28 cellular contexts compared by ENCODE assay signal in the genomic region with DNA sequence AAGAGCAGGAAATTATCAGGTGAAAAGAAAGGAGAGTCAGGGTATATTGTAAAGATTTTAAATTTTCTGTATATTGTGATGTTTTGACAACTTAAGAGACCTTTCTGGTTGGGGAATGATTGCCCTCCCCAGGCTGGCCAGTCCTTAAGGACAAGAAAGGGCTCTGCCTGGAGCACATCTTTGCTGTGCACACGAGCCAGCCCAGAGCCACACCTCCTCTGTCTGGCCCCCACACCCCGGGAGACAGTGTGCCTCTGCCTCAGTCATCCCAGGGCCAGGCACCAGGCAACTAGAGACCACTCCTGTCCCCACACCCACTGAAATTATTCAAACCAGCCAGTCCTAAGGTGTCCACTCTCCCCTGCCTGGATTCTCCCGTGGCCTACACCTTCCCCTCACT.
"Had no signal": no experiment of that assay in that cellular context is flagged by ENCODE, and none has a peak within 500 bp of the region (broad histone marks: within the 10 kb centered on the region; RNA-seq: fewer than 3 reads in every experiment).

No MANE protein-coding gene starts in this region.

- H3K4me1 ChIP-seq: lower lobe of right lung, neural progenitor cell, parathyroid adenoma, tibial nerve, vagina had no signal

- H3K9me3 ChIP-seq: lower lobe of right lung, neutrophil, right atrium auricular region, right lobe of liver, vagina had no signal

- H3K4me3 ChIP-seq: heart right ventricle, hepatocyte, lower lobe of right lung, neural progenitor cell, right atrium auricular region, right lobe of liver, smooth muscle cell, tibial nerve, vagina had no signal

- H3K9me3 Mint-ChIP-seq: stimulated activated naive CD8-positive, alpha-beta T cell treated with anti-CD3 and anti-CD28 coated beads, Interleukin-15, Interleukin-2, amounts not matched to agents 100 ng/mL and 50 ng/mL, for 24 hours had no signal

- H3K36me3 Mint-ChIP-seq: mesothelial cell of epicardium, neural progenitor cell, type B pancreatic cell had no signal

- H3K27ac ChIP-seq: heart right ventricle, hepatocyte, lower lobe of right lung, neural progenitor cell, neutrophil, parathyroid adenoma, right atrium auricular region, right lobe of liver, tibial nerve, vagina had no signal

- H3K36me3 ChIP-seq: heart right ventricle, lower lobe of right lung, neural progenitor cell, neutrophil, right atrium auricular region, right lobe of liver, tibial nerve, vagina had no signal

- H3K27me3 ChIP-seq: heart right ventricle, neural progenitor cell, neutrophil, right atrium auricular region, right lobe of liver, tibial nerve, vagina had no signal

- H3K4me3 Mint-ChIP-seq: mesothelial cell of epicardium; naive B cell; nephron; neural progenitor cell; stimulated activated naive CD8-positive, alpha-beta T cell treated with anti-CD3 and anti-CD28 coated beads, Interleukin-15, Interleukin-2, amounts not matched to agents 100 ng/mL and 50 ng/mL, for 24 hours; type B pancreatic cell had no signal

- H3K4me1 Mint-ChIP-seq: mesothelial cell of epicardium, naive B cell, nephron, neural progenitor cell had no signal

- H3K27ac Mint-ChIP-seq: mesothelial cell of epicardium; nephron; neural progenitor cell; progenitor cell of endocrine pancreas; stimulated activated naive CD8-positive, alpha-beta T cell treated with anti-CD3 and anti-CD28 coated beads, Interleukin-15, Interleukin-2, amounts not matched to agents 100 ng/mL and 50 ng/mL, for 24 hours; type B pancreatic cell had no signal

- ATAC-seq: heart right ventricle, left cardiac atrium, left lobe of liver, left ventricle myocardium superior, right lobe of liver had no signal

- DNase-seq: heart right ventricle; kidney glomerular epithelial cell; left cardiac atrium; left ventricle myocardium superior; lower lobe of right lung; mesendoderm; naive B cell; occipital lobe; right lobe of liver; stimulated activated CD4-positive, alpha-beta T cell treated with anti-CD3 and anti-CD28 coated beads, Interleukin-1b, Interleukin-23, amount 100 ng/mL, for 48 hours; stimulated activated CD4-positive, alpha-beta T cell treated with anti-CD3 and anti-CD28 coated beads, Interleukin-2, amount 100 ng/mL, for 48 hours; stimulated activated CD4-positive, alpha-beta T cell treated with anti-CD3 and anti-CD28 coated beads, Interleukin-4, amount 100 ng/mL, for 4 hours; stimulated activated CD8-positive, alpha-beta memory T cell treated with anti-CD3 and anti-CD28 coated beads, Interleukin-4, amount 100 ng/mL, for 48 hours; stimulated activated naive CD4-positive, alpha-beta T cell had no signal
